In genomic region chr14:49853158-49853477, GRCh38 we compare ENCODE assay signal across 8 cellular contexts. TPM values are rescaled to one million over a fixed set of nuclear protein-coding genes. Genes with fewer than 3 reads are reported as not detected.
A peak's percentile ranks its signal among the peaks of the same experiment; 100 is the strongest.
DNase-seq lines count a peak whose midpoint lies in the region; ATAC-seq and TF ChIP-seq lines count a peak whose summit lies in the region.

No MANE protein-coding gene starts in this region.

- no peak for DNase-seq in HL-60 (ENCODE audit: low read depth in 1 of 2, low spot score in 1 of 2)
- DNase-seq in naive B cell, result no peak
- no peak for DNase-seq in cerebellum (ENCODE audit: low spot score)
- no peak for DNase-seq in NCI-H526 (lab: John Stamatoyannopoulos, UW)
- no peak for DNase-seq in AG20443 (ENCODE audit: low spot score)
- DNase-seq in midbrain (lab: John Stamatoyannopoulos, UW), result no peak

- ATAC-seq in GM19455 (IDR thresholded peaks at IDR 0.05; ENCODE audit: unreplicated experiment) (peak; percentile 14), naive B cell (ENCODE audit: low read depth in 2 of 2) (peak in 1 of 2 donors; percentile 14)

- H3K27ac ChIP-seq in HL-60 (replicated peaks) (peak overlapping the region; percentile 93), cingulate gyrus (ENCODE audit: low read depth, low read length) (peak overlapping the region; percentile 66)

- H3K4me3 Mint-ChIP-seq in naive B cell, result peak overlapping the region; percentile 96 to 100 (median 98)

- peak overlapping the region; percentile 81 for H3K4me3 ChIP-seq in HL-60 (replicated peaks; ENCODE audit: insufficient read depth, low read length)

- peaks cover 0 to 4% (median 0%) of the 10 kb centered on the region in 7 donors for H3K9me3 Mint-ChIP-seq in naive B cell

- H3K27ac Mint-ChIP-seq in naive B cell, result peak overlapping the region; percentile 93 to 99 (median 97)

- no peaks in the 10 kb centered on the region for H3K27me3 ChIP-seq in HL-60 (ENCODE audit: insufficient read depth, poor library complexity, severe bottlenecking)

- H3K36me3 Mint-ChIP-seq in naive B cell, result peaks cover 6 to 11% of the 10 kb centered on the region in 2 donors

- no peak for TF ChIP-seq CTCF in HL-60 (IDR thresholded peaks at IDR 0.05; ENCODE audit: insufficient read depth, low read length)

- peaks cover 28 to 60% (median 34%) of the 10 kb centered on the region in 3 donors for H3K4me1 Mint-ChIP-seq in naive B cell

- no peaks in the 10 kb centered on the region for H3K27me3 Mint-ChIP-seq in naive B cell

RNA-seq across cellular contexts. Expression of gene NEMF, which starts 0.5 kb away (rescaled TPM):
- 10 to 100 TPM; 42.8 to 80.8 (median 50.0) TPM for polyA plus RNA-seq in naive B cell (ENCODE audit: low read depth in 6 of 6)
- 120 TPM for total RNA-seq in cerebellum

RNA-seq across cellular contexts. Expression of gene ARF6, which starts 39.8 kb away (rescaled TPM):
- polyA plus RNA-seq in naive B cell (ENCODE audit: low read depth in 6 of 6), result 100 to 1,000 TPM; 161 to 190 (median 184) TPM
- 37.3 TPM for total RNA-seq in cerebellum
